Comparison of ENCODE assay signal across 23 cellular contexts in the genomic region with DNA sequence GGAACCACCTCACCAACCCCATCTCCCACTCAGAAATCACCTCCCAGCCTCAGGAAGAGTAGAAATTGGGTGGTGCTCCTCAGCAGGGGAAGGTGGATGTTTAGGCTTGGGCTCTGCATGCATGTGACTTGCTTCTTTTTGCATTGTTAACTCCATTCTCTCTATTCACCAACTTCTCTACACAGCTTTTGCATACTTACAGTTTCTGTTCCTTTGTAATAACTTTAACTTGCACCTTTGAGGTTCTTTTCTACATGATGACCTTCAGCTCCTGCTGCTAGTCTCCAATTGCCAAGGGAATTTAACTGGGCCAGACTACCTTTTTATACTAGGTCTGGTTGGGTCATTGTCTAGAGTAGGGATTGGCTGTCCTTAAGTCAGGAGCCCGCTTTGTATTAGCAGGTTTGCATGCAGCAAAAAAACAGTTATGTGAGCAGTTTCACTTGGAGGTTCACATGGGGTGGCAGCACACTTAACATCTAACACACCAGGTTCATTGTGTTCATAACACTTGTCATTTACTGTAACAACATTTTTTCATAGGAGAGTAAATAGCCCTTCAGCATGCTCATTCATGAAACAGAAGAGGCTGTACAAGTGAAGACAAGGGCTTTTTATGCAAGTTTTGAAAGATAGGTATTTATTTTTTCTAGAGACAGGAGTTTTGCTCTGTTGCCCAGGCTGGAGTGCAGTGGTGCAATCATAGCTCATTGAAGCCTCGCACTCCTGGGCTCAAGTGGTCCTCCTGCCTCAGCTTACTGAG. TPM values are rescaled to one million over a fixed set of nuclear protein-coding genes. Genes with fewer than 3 reads are reported as not detected.
DNase-seq lines count a peak whose midpoint lies in the region; ATAC-seq and TF ChIP-seq lines count a peak whose summit lies in the region.
"Had no signal": no experiment of that assay in that cellular context is flagged by ENCODE, and none has a peak within 500 bp of the region (broad histone marks: within the 10 kb centered on the region; RNA-seq: fewer than 3 reads in every experiment).

No MANE protein-coding gene starts in this region.

- H3K27ac Mint-ChIP-seq in activated naive CD8-positive, alpha-beta T cell: peak overlapping the region; percentile 42
- H3K27ac Mint-ChIP-seq in activated naive CD8-positive, alpha-beta T cell treated with anti-CD3 and anti-CD28 coated beads for 36 hours: no peak overlapping the region
- no peak overlapping the region for H3K27ac Mint-ChIP-seq in endothelial cell (ENCODE audit: unreplicated experiment)

- H3K27me3 ChIP-seq in upper lobe of right lung (no peaks in the 10 kb centered on the region), dorsolateral prefrontal cortex (no peaks in the 10 kb centered on the region)
- H3K27me3 ChIP-seq: BLaER1 had no signal

- intact Hi-C loops in upper lobe of right lung (cut with DNase I): no loop called here
- intact Hi-C loops in dorsolateral prefrontal cortex (cut with DNase I): loop anchor here in 1 of 2 donors (10.0 kb wide), 1 partner anchor 84 kb away; no protein-coding TSS in a partner anchor

- no peak overlapping the region for H3K4me3 Mint-ChIP-seq in activated naive CD8-positive, alpha-beta T cell
- H3K4me3 Mint-ChIP-seq in activated naive CD8-positive, alpha-beta T cell treated with anti-CD3 and anti-CD28 coated beads for 36 hours: no peak overlapping the region
- peak overlapping the region; percentile 14 for H3K4me3 Mint-ChIP-seq in endothelial cell (ENCODE audit: unreplicated experiment)
- H3K4me3 Mint-ChIP-seq: T-cell had no signal

- DNase-seq in activated naive CD8-positive, alpha-beta T cell treated with anti-CD3 and anti-CD28 coated beads for 36 hours: no peak
- DNase-seq in endothelial cell (ENCODE audit: low spot score): no peak
- DNase-seq in upper lobe of right lung: peak; percentile 74
- no peak for DNase-seq in dorsolateral prefrontal cortex
- DNase-seq: activated CD4-positive, alpha-beta T cell treated with anti-CD3 and anti-CD28 coated beads, Interleukin-2, amount 50 U/mL, for 1 hour; activated naive CD4-positive, alpha-beta T cell treated with Interleukin-2 at 50 U/mL for 16 hours; activated T-cell treated with anti-CD3 and anti-CD28 coated beads, Interleukin-2, amount 50 U/mL, for 1 hour; dermis blood vessel endothelial cell; H7; hypothalamus; IMR-90; NCI-H748 treated with DMSO at 0.1 percent for 48 hours; OCI-M1; SHP77; stimulated activated CD8-positive, alpha-beta memory T cell treated with anti-CD3 and anti-CD28 coated beads, Interleukin-4, amount 100 ng/mL, for 48 hours; T-cell had no signal

- peaks cover 81% of the 10 kb centered on the region for H3K36me3 ChIP-seq in upper lobe of right lung

- ATAC-seq in HG02885 (IDR thresholded peaks at IDR 0.05; ENCODE audit: poor library complexity, unreplicated experiment) (peak; percentile 50), upper lobe of right lung (peak; percentile 93), GM21737 (IDR thresholded peaks at IDR 0.05; ENCODE audit: unreplicated experiment) (no peak), HG03196 (IDR thresholded peaks at IDR 0.05; ENCODE audit: unreplicated experiment) (no peak)
- ATAC-seq: A549, T-cell had no signal

- no peak overlapping the region for H3K27ac ChIP-seq in upper lobe of right lung
- H3K27ac ChIP-seq in dorsolateral prefrontal cortex: no peak overlapping the region
- H3K27ac ChIP-seq: A549, BLaER1, HL-60 had no signal

- H3K4me3 ChIP-seq in upper lobe of right lung (no peak overlapping the region), dorsolateral prefrontal cortex (no peak overlapping the region)
- H3K4me3 ChIP-seq: A549, BLaER1 had no signal

- no peaks in the 10 kb centered on the region for H3K9me3 ChIP-seq in upper lobe of right lung
- H3K9me3 ChIP-seq: A549, BLaER1 had no signal

- TF ChIP-seq CTCF in endothelial cell (IDR thresholded peaks at IDR 0.05; ENCODE audit: unreplicated experiment) (no peak), upper lobe of right lung (IDR thresholded peaks at IDR 0.05) (no peak), dorsolateral prefrontal cortex (IDR thresholded peaks at IDR 0.05 in 54 of 56, conservative IDR thresholded peaks at IDR 0.05 in 2 of 56; ENCODE audit: low read depth in 1 of 56, partially characterized antibody in 56 of 56) (no peak)

- H3K36me3 Mint-ChIP-seq in activated naive CD8-positive, alpha-beta T cell: peaks cover 16% of the 10 kb centered on the region
- peaks cover 19% of the 10 kb centered on the region for H3K36me3 Mint-ChIP-seq in activated naive CD8-positive, alpha-beta T cell treated with anti-CD3 and anti-CD28 coated beads for 36 hours
- H3K36me3 Mint-ChIP-seq in endothelial cell (ENCODE audit: low read depth, unreplicated experiment): peaks cover 44% of the 10 kb centered on the region

- H3K27me3 Mint-ChIP-seq in activated naive CD8-positive, alpha-beta T cell: no peaks in the 10 kb centered on the region
- H3K27me3 Mint-ChIP-seq in activated naive CD8-positive, alpha-beta T cell treated with anti-CD3 and anti-CD28 coated beads for 36 hours: no peaks in the 10 kb centered on the region
- H3K27me3 Mint-ChIP-seq in endothelial cell (ENCODE audit: unreplicated experiment): peaks cover 2% of the 10 kb centered on the region
- H3K27me3 Mint-ChIP-seq: T-cell had no signal

- H3K4me1 ChIP-seq in upper lobe of right lung: peaks cover 9% of the 10 kb centered on the region
- H3K4me1 ChIP-seq: A549, BLaER1 had no signal

- H3K4me1 Mint-ChIP-seq in activated naive CD8-positive, alpha-beta T cell (ENCODE audit: low read depth): no peaks in the 10 kb centered on the region
- peaks cover 4% of the 10 kb centered on the region for H3K4me1 Mint-ChIP-seq in activated naive CD8-positive, alpha-beta T cell treated with anti-CD3 and anti-CD28 coated beads for 36 hours
- H3K4me1 Mint-ChIP-seq in endothelial cell (ENCODE audit: unreplicated experiment): peaks cover 4% of the 10 kb centered on the region

- H3K9me3 Mint-ChIP-seq in activated naive CD8-positive, alpha-beta T cell (ENCODE audit: low read depth): no peaks in the 10 kb centered on the region
- H3K9me3 Mint-ChIP-seq in activated naive CD8-positive, alpha-beta T cell treated with anti-CD3 and anti-CD28 coated beads for 36 hours: no peaks in the 10 kb centered on the region
- H3K9me3 Mint-ChIP-seq in endothelial cell (ENCODE audit: unreplicated experiment): no peaks in the 10 kb centered on the region
- H3K9me3 Mint-ChIP-seq: T-cell had no signal

RNA-seq across cellular contexts. Expression of a gene that starts 12.0 kb away (rescaled TPM):
- total RNA-seq in activated naive CD8-positive, alpha-beta T cell treated with anti-CD3 and anti-CD28 coated beads for 36 hours: 100 to 1,000 TPM in 1 of 2 experiments, 10 to 100 TPM in 1; 93.9 to 105 TPM
- total RNA-seq in endothelial cell (ENCODE audit: unreplicated experiment): 30.8 TPM
- total RNA-seq in upper lobe of right lung: 16.7 TPM
- 10 to 100 TPM; 30.4 to 72.1 (median 52.3) TPM for total RNA-seq in dorsolateral prefrontal cortex

RNA-seq across cellular contexts. Expression of a gene that starts 16.0 kb away (rescaled TPM):
- 100 to 1,000 TPM; 154 to 163 TPM for total RNA-seq in activated naive CD8-positive, alpha-beta T cell treated with anti-CD3 and anti-CD28 coated beads for 36 hours
- total RNA-seq in endothelial cell (ENCODE audit: unreplicated experiment) (107 TPM), upper lobe of right lung (54.9 TPM), dorsolateral prefrontal cortex (100 to 1,000 TPM in 3 of 120 experiments, 10 to 100 TPM in 117; 46.6 to 117 (median 78.3) TPM)

Comparison
In these comparisons a context has a peak if more than half of its experiments do, and no peak if none do; other contexts are left out.
1. ATAC-seq: peak in HG02885 (single experiment) and upper lobe of right lung (single experiment); none in GM21737 (single experiment) and HG03196 (single experiment).